In the genomic region with DNA sequence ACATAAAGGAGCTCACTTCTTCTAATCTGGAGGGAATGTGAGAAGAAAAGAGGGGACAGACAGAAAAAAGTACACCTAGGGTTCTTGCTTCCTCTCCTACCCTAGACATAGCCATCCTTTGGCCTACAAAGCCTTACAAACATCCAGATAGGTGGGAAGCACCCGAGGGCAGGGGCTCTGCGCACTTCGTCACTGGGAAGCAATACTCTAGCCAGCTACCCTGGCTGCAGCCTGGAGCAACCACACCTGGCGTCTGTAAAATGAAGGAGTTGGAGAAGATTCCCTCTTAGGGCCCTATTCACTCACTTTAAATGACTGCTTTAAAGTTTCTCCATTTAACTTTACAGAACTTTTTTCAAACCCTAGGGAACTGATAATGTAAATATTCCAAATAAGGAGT, we compare ENCODE assay signal across 1 cellular context.
TF ChIP-seq lines count a peak whose summit lies in the region.

No MANE protein-coding gene starts in this region.

TF ChIP-seq in WTC11, 78 proteins besides CTCF, POLR2A, EP300 and RAD21 (continued from another document):
- TF ChIP-seq, protein P1, sequence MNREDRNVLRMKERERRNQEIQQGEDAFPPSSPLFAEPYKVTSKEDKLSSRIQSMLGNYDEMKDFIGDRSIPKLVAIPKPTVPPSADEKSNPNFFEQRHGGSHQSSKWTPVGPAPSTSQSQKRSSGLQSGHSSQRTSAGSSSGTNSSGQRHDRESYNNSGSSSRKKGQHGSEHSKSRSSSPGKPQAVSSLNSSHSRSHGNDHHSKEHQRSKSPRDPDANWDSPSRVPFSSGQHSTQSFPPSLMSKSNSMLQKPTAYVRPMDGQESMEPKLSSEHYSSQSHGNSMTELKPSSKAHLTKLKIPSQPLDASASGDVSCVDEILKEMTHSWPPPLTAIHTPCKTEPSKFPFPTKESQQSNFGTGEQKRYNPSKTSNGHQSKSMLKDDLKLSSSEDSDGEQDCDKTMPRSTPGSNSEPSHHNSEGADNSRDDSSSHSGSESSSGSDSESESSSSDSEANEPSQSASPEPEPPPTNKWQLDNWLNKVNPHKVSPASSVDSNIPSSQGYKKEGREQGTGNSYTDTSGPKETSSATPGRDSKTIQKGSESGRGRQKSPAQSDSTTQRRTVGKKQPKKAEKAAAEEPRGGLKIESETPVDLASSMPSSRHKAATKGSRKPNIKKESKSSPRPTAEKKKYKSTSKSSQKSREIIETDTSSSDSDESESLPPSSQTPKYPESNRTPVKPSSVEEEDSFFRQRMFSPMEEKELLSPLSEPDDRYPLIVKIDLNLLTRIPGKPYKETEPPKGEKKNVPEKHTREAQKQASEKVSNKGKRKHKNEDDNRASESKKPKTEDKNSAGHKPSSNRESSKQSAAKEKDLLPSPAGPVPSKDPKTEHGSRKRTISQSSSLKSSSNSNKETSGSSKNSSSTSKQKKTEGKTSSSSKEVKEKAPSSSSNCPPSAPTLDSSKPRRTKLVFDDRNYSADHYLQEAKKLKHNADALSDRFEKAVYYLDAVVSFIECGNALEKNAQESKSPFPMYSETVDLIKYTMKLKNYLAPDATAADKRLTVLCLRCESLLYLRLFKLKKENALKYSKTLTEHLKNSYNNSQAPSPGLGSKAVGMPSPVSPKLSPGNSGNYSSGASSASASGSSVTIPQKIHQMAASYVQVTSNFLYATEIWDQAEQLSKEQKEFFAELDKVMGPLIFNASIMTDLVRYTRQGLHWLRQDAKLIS (CRISPR knock-in tag; IDR thresholded peaks at IDR 0.05; ENCODE audit: borderline replicate concordance) = no peak
- TF ChIP-seq EMX1 (CRISPR knock-in tag; IDR thresholded peaks at IDR 0.05) (no peak), MXD4 (CRISPR knock-in tag; IDR thresholded peaks at IDR 0.05; ENCODE audit: borderline replicate concordance) (no peak), NR2C2 (CRISPR knock-in tag; IDR thresholded peaks at IDR 0.05) (no peak), ZNF317 (CRISPR knock-in tag; IDR thresholded peaks at IDR 0.05; ENCODE audit: borderline replicate concordance, low read depth) (no peak), ATF1 (CRISPR knock-in tag; IDR thresholded peaks at IDR 0.05) (no peak), ZBTB21 (CRISPR knock-in tag; IDR thresholded peaks at IDR 0.05; ENCODE audit: borderline replicate concordance) (no peak), GABPB1 (CRISPR knock-in tag; IDR thresholded peaks at IDR 0.05) (no peak), IRF2 (CRISPR knock-in tag; IDR thresholded peaks at IDR 0.05; ENCODE audit: borderline replicate concordance, low read depth) (no peak)
- TF ChIP-seq, protein P2, sequence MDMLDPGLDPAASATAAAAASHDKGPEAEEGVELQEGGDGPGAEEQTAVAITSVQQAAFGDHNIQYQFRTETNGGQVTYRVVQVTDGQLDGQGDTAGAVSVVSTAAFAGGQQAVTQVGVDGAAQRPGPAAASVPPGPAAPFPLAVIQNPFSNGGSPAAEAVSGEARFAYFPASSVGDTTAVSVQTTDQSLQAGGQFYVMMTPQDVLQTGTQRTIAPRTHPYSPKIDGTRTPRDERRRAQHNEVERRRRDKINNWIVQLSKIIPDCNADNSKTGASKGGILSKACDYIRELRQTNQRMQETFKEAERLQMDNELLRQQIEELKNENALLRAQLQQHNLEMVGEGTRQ (CRISPR knock-in tag; IDR thresholded peaks at IDR 0.05) = no peak
- TF ChIP-seq, protein P3, sequence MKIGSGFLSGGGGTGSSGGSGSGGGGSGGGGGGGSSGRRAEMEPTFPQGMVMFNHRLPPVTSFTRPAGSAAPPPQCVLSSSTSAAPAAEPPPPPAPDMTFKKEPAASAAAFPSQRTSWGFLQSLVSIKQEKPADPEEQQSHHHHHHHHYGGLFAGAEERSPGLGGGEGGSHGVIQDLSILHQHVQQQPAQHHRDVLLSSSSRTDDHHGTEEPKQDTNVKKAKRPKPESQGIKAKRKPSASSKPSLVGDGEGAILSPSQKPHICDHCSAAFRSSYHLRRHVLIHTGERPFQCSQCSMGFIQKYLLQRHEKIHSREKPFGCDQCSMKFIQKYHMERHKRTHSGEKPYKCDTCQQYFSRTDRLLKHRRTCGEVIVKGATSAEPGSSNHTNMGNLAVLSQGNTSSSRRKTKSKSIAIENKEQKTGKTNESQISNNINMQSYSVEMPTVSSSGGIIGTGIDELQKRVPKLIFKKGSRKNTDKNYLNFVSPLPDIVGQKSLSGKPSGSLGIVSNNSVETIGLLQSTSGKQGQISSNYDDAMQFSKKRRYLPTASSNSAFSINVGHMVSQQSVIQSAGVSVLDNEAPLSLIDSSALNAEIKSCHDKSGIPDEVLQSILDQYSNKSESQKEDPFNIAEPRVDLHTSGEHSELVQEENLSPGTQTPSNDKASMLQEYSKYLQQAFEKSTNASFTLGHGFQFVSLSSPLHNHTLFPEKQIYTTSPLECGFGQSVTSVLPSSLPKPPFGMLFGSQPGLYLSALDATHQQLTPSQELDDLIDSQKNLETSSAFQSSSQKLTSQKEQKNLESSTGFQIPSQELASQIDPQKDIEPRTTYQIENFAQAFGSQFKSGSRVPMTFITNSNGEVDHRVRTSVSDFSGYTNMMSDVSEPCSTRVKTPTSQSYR (CRISPR knock-in tag; IDR thresholded peaks at IDR 0.05) = no peak
- TF ChIP-seq, protein P4, sequence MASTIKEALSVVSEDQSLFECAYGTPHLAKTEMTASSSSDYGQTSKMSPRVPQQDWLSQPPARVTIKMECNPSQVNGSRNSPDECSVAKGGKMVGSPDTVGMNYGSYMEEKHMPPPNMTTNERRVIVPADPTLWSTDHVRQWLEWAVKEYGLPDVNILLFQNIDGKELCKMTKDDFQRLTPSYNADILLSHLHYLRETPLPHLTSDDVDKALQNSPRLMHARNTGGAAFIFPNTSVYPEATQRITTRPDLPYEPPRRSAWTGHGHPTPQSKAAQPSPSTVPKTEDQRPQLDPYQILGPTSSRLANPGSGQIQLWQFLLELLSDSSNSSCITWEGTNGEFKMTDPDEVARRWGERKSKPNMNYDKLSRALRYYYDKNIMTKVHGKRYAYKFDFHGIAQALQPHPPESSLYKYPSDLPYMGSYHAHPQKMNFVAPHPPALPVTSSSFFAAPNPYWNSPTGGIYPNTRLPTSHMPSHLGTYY (CRISPR knock-in tag; IDR thresholded peaks at IDR 0.05) = no peak
- TF ChIP-seq, protein P5, sequence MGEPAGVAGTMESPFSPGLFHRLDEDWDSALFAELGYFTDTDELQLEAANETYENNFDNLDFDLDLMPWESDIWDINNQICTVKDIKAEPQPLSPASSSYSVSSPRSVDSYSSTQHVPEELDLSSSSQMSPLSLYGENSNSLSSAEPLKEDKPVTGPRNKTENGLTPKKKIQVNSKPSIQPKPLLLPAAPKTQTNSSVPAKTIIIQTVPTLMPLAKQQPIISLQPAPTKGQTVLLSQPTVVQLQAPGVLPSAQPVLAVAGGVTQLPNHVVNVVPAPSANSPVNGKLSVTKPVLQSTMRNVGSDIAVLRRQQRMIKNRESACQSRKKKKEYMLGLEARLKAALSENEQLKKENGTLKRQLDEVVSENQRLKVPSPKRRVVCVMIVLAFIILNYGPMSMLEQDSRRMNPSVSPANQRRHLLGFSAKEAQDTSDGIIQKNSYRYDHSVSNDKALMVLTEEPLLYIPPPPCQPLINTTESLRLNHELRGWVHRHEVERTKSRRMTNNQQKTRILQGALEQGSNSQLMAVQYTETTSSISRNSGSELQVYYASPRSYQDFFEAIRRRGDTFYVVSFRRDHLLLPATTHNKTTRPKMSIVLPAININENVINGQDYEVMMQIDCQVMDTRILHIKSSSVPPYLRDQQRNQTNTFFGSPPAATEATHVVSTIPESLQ (CRISPR knock-in tag; IDR thresholded peaks at IDR 0.05) = no peak
